In genomic region chr19:13526552-13526951, GRCh38 we compare ENCODE assay signal across 9 cellular contexts. TPM values are rescaled to one million over a fixed set of nuclear protein-coding genes. Genes with fewer than 3 reads are reported as not detected.
A peak's percentile ranks its signal among the peaks of the same experiment; 100 is the strongest.
DNase-seq lines count a peak whose midpoint lies in the region; ATAC-seq and TF ChIP-seq lines count a peak whose summit lies in the region.
"Had no signal": no experiment of that assay in that cellular context is flagged by ENCODE, and none has a peak within 500 bp of the region (broad histone marks: within the 10 kb centered on the region; RNA-seq: fewer than 3 reads in every experiment).

No MANE protein-coding gene starts in this region.

- intact Hi-C loops in Panc1 (cut with micrococcal nuclease; ENCODE audit: unreplicated experiment), result no loop called here

- in situ Hi-C loops in Panc1 (cut with HindIII; ENCODE audit: low pct_unique_long_range_greater_than_20kb, low sequenced_read_pairs), result no loop called here

- no peaks in the 10 kb centered on the region; the same call in 1 of the 2 replicates for H3K27me3 ChIP-seq in Panc1 (ENCODE audit: control insufficient read depth, insufficient read depth, low read length)

- H3K4me3 ChIP-seq in Panc1 (ENCODE audit: low read depth in 2 of 2, low read length in 2 of 2), result no peak overlapping the region

- CTCF ChIA-PET in Panc1 (lab: Charles Lee), result interaction anchor here (0.6 to 0.7 kb wide), 3 partner anchors 24 to 97 kb away, joined by 3 read pairs; no protein-coding TSS in a partner anchor

- BruUV-seq in Panc1 (replicated peaks; lab: Mats Ljungman, UMichigan), result no TSS peak

- ATAC-seq in Panc1 (no peak), GM21723 (IDR thresholded peaks at IDR 0.05; ENCODE audit: unreplicated experiment) (no peak), HG03354 (IDR thresholded peaks at IDR 0.05; ENCODE audit: poor library complexity, severe bottlenecking, unreplicated experiment) (no peak)

- TF ChIP-seq CTCF in GM12872 (IDR thresholded peaks at IDR 0.05; ENCODE audit: insufficient read depth, low read depth, low read length), result peak; percentile 73
- peak; percentile 68 for TF ChIP-seq CTCF in Panc1 (IDR thresholded peaks at IDR 0.05)

- H3K27ac ChIP-seq in Panc1 (ENCODE audit: low read length), result no peak overlapping the region

- H3K9me3 ChIP-seq in Panc1 (ENCODE audit: control insufficient read depth, insufficient read depth, low read depth, low read length), result no peaks in the 10 kb centered on the region

- H3K4me1 ChIP-seq in Panc1 (ENCODE audit: control insufficient read depth, insufficient read depth, low read length), result no peaks in the 10 kb centered on the region

- DNase-seq in NCI-H146 (lab: John Stamatoyannopoulos, UW) (peak; percentile 36), NCI-H146 treated with DMSO at 0.1 percent for 48 hours (lab: John Stamatoyannopoulos, UW; ENCODE audit: unreplicated experiment) (no peak), Panc1 (ENCODE audit: low read depth, low spot score) (no peak), foreskin melanocyte (peak; percentile 54), hippocampal formation (lab: John Stamatoyannopoulos, UW) (no peak)
- DNase-seq: NCI-H2171 had no signal

- H3K36me3 ChIP-seq in Panc1 (ENCODE audit: control insufficient read depth, insufficient read depth, low read length), result no peaks in the 10 kb centered on the region

- POLR2A ChIA-PET in Panc1 (lab: Charles Lee), result interaction anchor here (0.5 kb wide), 1 partner anchor 330 kb away, joined by 3 read pairs; no protein-coding TSS in a partner anchor

RNA-seq across cellular contexts. Expression of gene CACNA1A, which starts 20.3 kb away (rescaled TPM):
- 0.51 TPM for total RNA-seq in Panc1 (2021; ENCODE audit: unreplicated experiment)
- polyA plus RNA-seq in Panc1 (2012; ENCODE audit: insufficient read length), result 1.1 TPM

Comparison
In these comparisons a context has a peak if more than half of its experiments do, and no peak if none do; other contexts are left out.
1. DNase-seq: peak in NCI-H146 (single experiment) and foreskin melanocyte (single experiment); none in NCI-H146 treated with DMSO at 0.1 percent for 48 hours (single experiment), Panc1 (single experiment) and hippocampal formation (0 of 2).